ENCODE assay signal across 21 cellular contexts in the genomic region with DNA sequence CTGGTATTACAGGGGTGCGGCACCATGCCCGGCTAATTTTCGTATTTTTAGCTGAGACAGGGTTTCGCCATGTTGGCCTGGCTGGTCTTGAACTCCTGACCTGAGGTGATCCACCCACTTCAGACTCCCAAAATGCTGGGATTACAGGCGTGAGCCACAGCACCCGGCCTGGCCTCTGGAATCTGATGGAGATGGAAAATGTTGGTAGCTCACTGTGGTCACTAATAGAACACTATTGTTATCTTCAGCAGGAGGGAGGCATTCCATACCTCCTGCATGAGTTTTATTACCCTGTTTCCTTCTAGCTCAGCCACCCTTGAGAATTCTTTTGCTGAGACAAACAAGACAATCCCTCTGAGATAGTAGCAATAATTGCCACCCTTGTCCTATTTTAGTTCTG.
A peak's percentile ranks its signal among the peaks of the same experiment; 100 is the strongest.
DNase-seq lines count a peak whose midpoint lies in the region; ATAC-seq and TF ChIP-seq lines count a peak whose summit lies in the region.
"Had no signal": no experiment of that assay in that cellular context is flagged by ENCODE, and none has a peak within 500 bp of the region (broad histone marks: within the 10 kb centered on the region; RNA-seq: fewer than 3 reads in every experiment).

No MANE protein-coding gene starts in this region.

- DNase-seq in AG09309 (ENCODE audit: low read depth) (peak; percentile 52), HT1080 (ENCODE audit: low read depth) (peak; percentile 31), cardiac fibroblast (ENCODE audit: low read depth in 2 of 2) (peak; percentile 35 to 37), left colon (no peak), middle frontal gyrus (ENCODE audit: extremely low spot score, low spot score) (no peak), NCI-H1694 (lab: John Stamatoyannopoulos, UW) (no peak), DMS53 treated with DMSO at 0.1 percent for 48 hours (lab: John Stamatoyannopoulos, UW; ENCODE audit: unreplicated experiment) (no peak)
- DNase-seq: ACHN; activated CD4-positive, alpha-beta T cell treated with anti-CD3 and anti-CD28 coated beads, Interleukin-2, amount 10 ng/mL, durations not matched to agents 7 days and 5 days; activated naive CD4-positive, alpha-beta T cell treated with anti-CD3 and anti-CD28 coated beads, Interleukin-2, amount 10 ng/mL, durations not matched to agents 7 days and 5 days; activated T-cell treated with anti-CD3 and anti-CD28 coated beads for 4 hours; COR-L47; Kasumi-1; mucosa of descending colon; NCI-H446; pancreas; Right ventricle myocardium superior; stimulated activated naive B cell treated with anti-CD40 and anti-IgM and Interleukin-4, amounts not matched to agents 10 μg/mL and 1 μg/mL and 100 μg/mL, for 72 hours; upper lobe of right lung had no signal

- ATAC-seq in left colon (peak; percentile 37), GM18519 (IDR thresholded peaks at IDR 0.05; ENCODE audit: low FRiP score, unreplicated experiment) (no peak)
- ATAC-seq: mucosa of descending colon; stimulated activated naive B cell treated with anti-CD40 and anti-IgM and Interleukin-4, amounts not matched to agents 10 μg/mL and 1 μg/mL and 100 μg/mL, for 72 hours; upper lobe of right lung had no signal

- intact Hi-C loops in left colon (cut with DNase I, micrococcal nuclease): no loop called here

- H3K4me3 ChIP-seq in AG09309 (ENCODE audit: control insufficient read depth, low read depth, low read length) (no peak overlapping the region), cardiac fibroblast (replicated peaks in 1 of 2; ENCODE audit: low read depth in 2 of 2, low read length in 2 of 2) (no peak overlapping the region)
- H3K4me3 ChIP-seq: mucosa of descending colon, pancreas, smooth muscle cell, upper lobe of right lung had no signal

- TF ChIP-seq CTCF in AG09309 (IDR thresholded peaks at IDR 0.05; ENCODE audit: control insufficient read depth, insufficient read depth, low read depth, low read length, missing control alignments) (no peak), cardiac fibroblast (IDR thresholded peaks at IDR 0.05; ENCODE audit: low read depth, low read length) (no peak)

Comparison
In these comparisons a context has a peak if more than half of its experiments do, and no peak if none do; other contexts are left out.
1. DNase-seq: peak in AG09309 (single experiment), HT1080 (single experiment) and cardiac fibroblast (2 of 2); none in left colon (0 of 2), middle frontal gyrus (single experiment), NCI-H1694 (single experiment) and DMS53 treated with DMSO at 0.1 percent for 48 hours (single experiment).